Comparison of ENCODE assay signal across 1 cellular context in the genomic region with DNA sequence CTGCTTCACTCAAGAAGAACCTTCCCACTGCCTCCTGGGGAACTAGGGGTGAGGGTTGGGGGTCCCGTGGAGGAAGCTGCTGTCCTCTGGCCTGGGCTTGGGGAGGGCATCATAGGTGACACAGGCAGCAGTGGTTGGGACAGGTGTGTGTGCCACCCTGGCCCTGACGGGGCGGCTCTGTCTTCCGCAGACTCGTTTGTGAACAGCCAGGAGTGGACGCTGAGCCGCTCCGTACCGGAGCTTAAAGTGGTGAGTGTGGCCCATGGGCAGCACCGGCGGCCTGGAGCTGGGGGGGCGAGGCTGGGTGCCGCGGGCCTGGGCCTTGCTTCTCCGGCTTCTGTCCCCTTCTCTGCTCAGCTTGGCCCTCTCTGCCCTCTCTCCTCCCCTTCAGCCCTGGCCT.
TF ChIP-seq lines count a peak whose summit lies in the region.

No MANE protein-coding gene starts in this region.

TF ChIP-seq in HCT116, 20 proteins besides CTCF, POLR2A, EP300 and RAD21:
- TF ChIP-seq SRF (IDR thresholded peaks at IDR 0.05; ENCODE audit: low read depth), result no peak
- no peak for TF ChIP-seq EGR1 (IDR thresholded peaks at IDR 0.05; ENCODE audit: low read depth)
- no peak for TF ChIP-seq ZNF274 (IDR thresholded peaks at IDR 0.05; ENCODE audit: low read depth, low read length)
- TF ChIP-seq CBX3 (IDR thresholded peaks at IDR 0.05; ENCODE audit: low read depth), result no peak
- TF ChIP-seq JUND (IDR thresholded peaks at IDR 0.05), result no peak
- no peak for TF ChIP-seq EZH2phosphoT487 (IDR thresholded peaks at IDR 0.05; ENCODE audit: borderline replicate concordance)
- TF ChIP-seq ZFX (IDR thresholded peaks at IDR 0.05), result no peak
- TF ChIP-seq ZBTB33 (IDR thresholded peaks at IDR 0.05; ENCODE audit: extremely low read depth, insufficient replicate concordance, low read length), result no peak
- no peak for TF ChIP-seq TCF7L2 (IDR thresholded peaks at IDR 0.05; ENCODE audit: borderline replicate concordance, extremely low read depth, insufficient read depth, insufficient read length)
- no peak for TF ChIP-seq YY1 (IDR thresholded peaks at IDR 0.05; ENCODE audit: extremely low read depth, insufficient replicate concordance, low read depth, low read length)
- no peak for TF ChIP-seq SIN3A (IDR thresholded peaks at IDR 0.05; ENCODE audit: low read depth)
- no peak for TF ChIP-seq FOSL1 (IDR thresholded peaks at IDR 0.05; ENCODE audit: low read depth)
- no peak for TF ChIP-seq EZH2 (IDR thresholded peaks at IDR 0.05)
- no peak for TF ChIP-seq SP1 (IDR thresholded peaks at IDR 0.05; ENCODE audit: low read depth)
- TF ChIP-seq, protein P1, sequence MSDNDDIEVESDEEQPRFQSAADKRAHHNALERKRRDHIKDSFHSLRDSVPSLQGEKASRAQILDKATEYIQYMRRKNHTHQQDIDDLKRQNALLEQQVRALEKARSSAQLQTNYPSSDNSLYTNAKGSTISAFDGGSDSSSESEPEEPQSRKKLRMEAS (IDR thresholded peaks at IDR 0.05), result no peak
